10 cellular contexts compared by ENCODE assay signal in genomic region chr11:126917531-126918204, GRCh38.
DNase-seq lines count a peak whose midpoint lies in the region; ATAC-seq and TF ChIP-seq lines count a peak whose summit lies in the region.
"Had no signal": no experiment of that assay in that cellular context is flagged by ENCODE, and none has a peak within 500 bp of the region (broad histone marks: within the 10 kb centered on the region; RNA-seq: fewer than 3 reads in every experiment).

No MANE protein-coding gene starts in this region.

- H3K79me2 ChIP-seq in hepatocyte = no peaks in the 10 kb centered on the region

- H3K27me3 Mint-ChIP-seq in activated CD4-positive, alpha-beta T cell treated with anti-CD3 and anti-CD28 coated beads, Interleukin-2, amount 10 ng/mL, durations not matched to agents 7 days and 5 days = no peaks in the 10 kb centered on the region
- H3K27me3 Mint-ChIP-seq: memory B cell had no signal

- DNase-seq in activated CD4-positive, alpha-beta T cell treated with anti-CD3 and anti-CD28 coated beads for 48 hours = peak; percentile 37
- no peak for DNase-seq in activated CD4-positive, alpha-beta T cell treated with anti-CD3 and anti-CD28 coated beads, Interleukin-2, amount 10 ng/mL, durations not matched to agents 7 days and 5 days
- peak; percentile 47 for DNase-seq in NOMO-1 treated with DMSO at 0.1 percent for 48 hours (lab: John Stamatoyannopoulos, UW; ENCODE audit: unreplicated experiment)
- DNase-seq in hepatocyte (ENCODE audit: low spot score) = peak; percentile 56
- DNase-seq in HUDEP-2 (lab: John Stamatoyannopoulos, UW; ENCODE audit: unreplicated experiment in 76 of 76) = no peak
- no peak for DNase-seq in KG1 (lab: John Stamatoyannopoulos, UW)
- DNase-seq in T-helper 9 cell = no peak

- H3K27ac Mint-ChIP-seq in activated CD4-positive, alpha-beta T cell treated with anti-CD3 and anti-CD28 coated beads, Interleukin-2, amount 10 ng/mL, durations not matched to agents 7 days and 5 days = no peak overlapping the region
- H3K27ac Mint-ChIP-seq: memory B cell had no signal

- 63% methylated on average over 9 of the region's 9 CpGs for WGBS in hepatocyte (ENCODE audit: low lambda C conversion rate, missing lambda C conversion rate)

- no peak overlapping the region for H3K4me2 ChIP-seq in hepatocyte

- H3K36me3 Mint-ChIP-seq in activated CD4-positive, alpha-beta T cell treated with anti-CD3 and anti-CD28 coated beads, Interleukin-2, amount 10 ng/mL, durations not matched to agents 7 days and 5 days (ENCODE audit: low read depth) = no peaks in the 10 kb centered on the region
- H3K36me3 Mint-ChIP-seq: memory B cell had no signal

- POLR2A ChIA-PET in activated CD4-positive, alpha-beta T cell treated with anti-CD3 and anti-CD28 coated beads, Interleukin-2, amount 10 ng/mL, durations not matched to agents 7 days and 5 days (lab: Charles Lee) = no interaction called here

- no peak overlapping the region for H2AFZ ChIP-seq in hepatocyte

- no peaks in the 10 kb centered on the region for H3K4me1 Mint-ChIP-seq in activated CD4-positive, alpha-beta T cell treated with anti-CD3 and anti-CD28 coated beads, Interleukin-2, amount 10 ng/mL, durations not matched to agents 7 days and 5 days
- H3K4me1 Mint-ChIP-seq: memory B cell had no signal

- H4K20me1 ChIP-seq in hepatocyte (ENCODE audit: insufficient read depth, poor library complexity, severe bottlenecking) = no peaks in the 10 kb centered on the region
- H4K20me1 ChIP-seq: BLaER1 treated with 17β-estradiol and CSF1 and Interleukin-3, amounts not matched to agents 10 nM and 100 nM had no signal

- no peaks in the 10 kb centered on the region for H3K36me3 ChIP-seq in hepatocyte (replicated peaks; ENCODE audit: insufficient read depth, low read depth)
- H3K36me3 ChIP-seq: BLaER1 treated with 17β-estradiol and CSF1 and Interleukin-3, amounts not matched to agents 10 nM and 100 nM had no signal

- no peaks in the 10 kb centered on the region for H3K4me1 ChIP-seq in hepatocyte (ENCODE audit: insufficient read depth)

- H3K9me3 Mint-ChIP-seq in activated CD4-positive, alpha-beta T cell treated with anti-CD3 and anti-CD28 coated beads, Interleukin-2, amount 10 ng/mL, durations not matched to agents 7 days and 5 days = no peaks in the 10 kb centered on the region
- H3K9me3 Mint-ChIP-seq: memory B cell had no signal

- no peaks in the 10 kb centered on the region for H3K27me3 ChIP-seq in hepatocyte
- H3K27me3 ChIP-seq: BLaER1 treated with 17β-estradiol and CSF1 and Interleukin-3, amounts not matched to agents 10 nM and 100 nM had no signal

- TF ChIP-seq CTCF in hepatocyte (IDR thresholded peaks at IDR 0.05; ENCODE audit: poor library complexity) = no peak

- no peaks in the 10 kb centered on the region for H3K9me2 ChIP-seq in hepatocyte (replicated peaks; ENCODE audit: insufficient read depth)

- H3K4me3 Mint-ChIP-seq in activated CD4-positive, alpha-beta T cell treated with anti-CD3 and anti-CD28 coated beads, Interleukin-2, amount 10 ng/mL, durations not matched to agents 7 days and 5 days = no peak overlapping the region
- H3K4me3 Mint-ChIP-seq: memory B cell had no signal

- H3K4me3 ChIP-seq in hepatocyte = no peak overlapping the region
- H3K4me3 ChIP-seq: BLaER1 treated with 17β-estradiol and CSF1 and Interleukin-3, amounts not matched to agents 10 nM and 100 nM had no signal

- H3K27ac ChIP-seq in hepatocyte = peak overlapping the region; percentile 40

- peak; percentile 96 for ATAC-seq in HG02610 (IDR thresholded peaks at IDR 0.05; ENCODE audit: unreplicated experiment)

- CTCF ChIA-PET in activated CD4-positive, alpha-beta T cell treated with anti-CD3 and anti-CD28 coated beads, Interleukin-2, amount 10 ng/mL, durations not matched to agents 7 days and 5 days (lab: Charles Lee) = no interaction called here

- no peaks in the 10 kb centered on the region for H3K9me3 ChIP-seq in hepatocyte (ENCODE audit: low read depth)

Comparison
In these comparisons a context has a peak if more than half of its experiments do, and no peak if none do; other contexts are left out.
1. DNase-seq: peak in activated CD4-positive, alpha-beta T cell treated with anti-CD3 and anti-CD28 coated beads for 48 hours (single experiment), NOMO-1 treated with DMSO at 0.1 percent for 48 hours (single experiment) and hepatocyte (single experiment); none in activated CD4-positive, alpha-beta T cell treated with anti-CD3 and anti-CD28 coated beads, Interleukin-2, amount 10 ng/mL, durations not matched to agents 7 days and 5 days (single experiment), HUDEP-2 (0 of 76), KG1 (single experiment) and T-helper 9 cell (single experiment).